Comparison of ENCODE assay signal across 22 cellular contexts in the genomic region with DNA sequence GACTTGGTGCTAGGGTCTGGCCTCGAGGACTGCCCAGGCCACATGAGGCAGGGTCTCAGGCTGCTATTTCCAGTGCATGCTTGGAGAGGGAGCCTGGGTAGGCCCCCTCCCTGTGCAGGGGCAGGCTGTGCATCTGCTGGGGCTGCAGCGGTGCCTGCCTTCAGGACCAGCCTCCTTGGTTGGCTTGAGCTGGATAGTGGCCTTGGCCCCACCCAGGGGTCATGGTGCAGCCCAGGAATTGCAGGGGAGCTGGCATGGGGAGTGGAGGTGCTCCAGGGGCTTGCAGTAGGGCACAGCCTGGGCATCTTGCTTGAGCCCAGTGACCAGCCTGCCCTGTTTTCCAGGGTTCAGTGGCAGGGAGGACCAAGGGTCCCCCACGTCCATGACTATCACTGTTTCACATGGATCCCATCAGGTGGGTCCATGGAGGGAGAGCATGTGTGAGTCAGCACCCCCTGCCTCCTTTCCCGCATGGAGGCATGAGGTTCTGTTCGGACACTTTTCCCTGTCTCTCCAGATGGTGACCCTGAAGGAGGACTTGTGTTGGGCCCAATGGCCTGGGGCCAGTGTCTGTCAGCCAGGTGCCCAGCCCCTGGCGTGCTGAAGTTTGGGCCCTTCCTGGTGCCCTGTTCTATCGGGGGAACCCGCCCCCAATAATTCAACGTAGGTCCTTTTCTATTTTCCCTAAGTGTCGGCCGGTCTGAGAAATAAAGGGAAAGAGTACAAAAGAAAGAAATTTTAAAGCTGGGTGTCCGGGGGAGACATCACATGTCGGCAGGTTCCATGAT.
DNase-seq lines count a peak whose midpoint lies in the region; ATAC-seq, FAIRE-seq and TF ChIP-seq lines count a peak whose summit lies in the region.
"Had no signal": no experiment of that assay in that cellular context is flagged by ENCODE, and none has a peak within 500 bp of the region (broad histone marks: within the 10 kb centered on the region; RNA-seq: fewer than 3 reads in every experiment).

No MANE protein-coding gene starts in this region.

- H3K56ac ChIP-seq in H9 (ENCODE audit: insufficient read length, low read depth, low read length) = no peak overlapping the region

- no peak overlapping the region for H4K91ac ChIP-seq in H9 (ENCODE audit: insufficient read length, low read depth, low read length)

- FAIRE-seq in pancreas (lab: Jason Lieb, UNC) = no peak
- FAIRE-seq: HTR-8/SVneo, TTC549 had no signal

- H3K23ac ChIP-seq in H9 (ENCODE audit: insufficient read length, low read depth, low read length) = no peak overlapping the region

- H3K9me3 ChIP-seq in H9 (ENCODE audit: control insufficient read depth, low read depth, low read length) = peaks cover 62% of the 10 kb centered on the region
- H3K9me3 ChIP-seq in pancreas = no peaks in the 10 kb centered on the region
- peaks cover 0 to 71% (median 45%) of the 10 kb centered on the region in 4 donors for H3K9me3 ChIP-seq in esophagus muscularis mucosa

- H3K79me1 ChIP-seq in H9 (ENCODE audit: insufficient read depth, low read depth, low read length, poor library complexity, severe bottlenecking) = no peaks in the 10 kb centered on the region

- H3K36me3 ChIP-seq in pancreas = no peaks in the 10 kb centered on the region
- no peaks in the 10 kb centered on the region for H3K36me3 ChIP-seq in esophagus muscularis mucosa
- H3K36me3 ChIP-seq: gastrocnemius medialis had no signal

- no peaks in the 10 kb centered on the region for H3K4me1 ChIP-seq in H9 (ENCODE audit: insufficient read depth, low read length)
- no peaks in the 10 kb centered on the region for H3K4me1 ChIP-seq in pancreas
- no peaks in the 10 kb centered on the region for H3K4me1 ChIP-seq in esophagus muscularis mucosa
- H3K4me1 ChIP-seq: gastrocnemius medialis had no signal

- no peak overlapping the region for H2BK12ac ChIP-seq in H9 (ENCODE audit: insufficient read length, low read depth, low read length)

- no peak overlapping the region for H3K9ac ChIP-seq in H9 (ENCODE audit: extremely low read depth, insufficient read length, low read length)

- no peaks in the 10 kb centered on the region for H3K79me2 ChIP-seq in H9 (ENCODE audit: insufficient read depth, low read length)

- H3K4me1 Mint-ChIP-seq in H9 = no peaks in the 10 kb centered on the region
- H3K4me1 Mint-ChIP-seq: activated CD4-positive, alpha-beta T cell treated with anti-CD3 and anti-CD28 coated beads, Interleukin-2, amount 10 ng/mL, durations not matched to agents 24 days and 14 days; stimulated activated naive CD8-positive, alpha-beta T cell treated with anti-CD3 and anti-CD28 coated beads, Interleukin-15, amount 100 ng/mL, for 72 hours had no signal

- no peak overlapping the region for H4K5ac ChIP-seq in H9 (ENCODE audit: insufficient read length, low read depth, low read length)

- H3K14ac ChIP-seq in H9 (ENCODE audit: insufficient read depth, low read length) = no peak overlapping the region

- H3K4me3 ChIP-seq in pancreas = no peak overlapping the region
- no peak overlapping the region for H3K4me3 ChIP-seq in esophagus muscularis mucosa
- H3K4me3 ChIP-seq: dorsolateral prefrontal cortex, gastrocnemius medialis had no signal

- H4K8ac ChIP-seq in H9 (replicated peaks; ENCODE audit: insufficient read length, low read depth, low read length) = no peak overlapping the region

- H3K27me3 ChIP-seq in H9 (ENCODE audit: insufficient read depth, low read length) (no peaks in the 10 kb centered on the region), pancreas (no peaks in the 10 kb centered on the region), esophagus muscularis mucosa (no peaks in the 10 kb centered on the region)
- H3K27me3 ChIP-seq: dorsolateral prefrontal cortex, gastrocnemius medialis had no signal

- no peak overlapping the region for H3K4me3 Mint-ChIP-seq in H9
- H3K4me3 Mint-ChIP-seq: activated CD4-positive, alpha-beta T cell treated with anti-CD3 and anti-CD28 coated beads, Interleukin-2, amount 10 ng/mL, durations not matched to agents 24 days and 14 days; stimulated activated naive CD8-positive, alpha-beta T cell treated with anti-CD3 and anti-CD28 coated beads, Interleukin-15, amount 100 ng/mL, for 72 hours had no signal

- no peak for ATAC-seq in left cardiac atrium
- no peak for ATAC-seq in pancreas
- no peak for ATAC-seq in HG02642 (IDR thresholded peaks at IDR 0.05; ENCODE audit: poor library complexity, unreplicated experiment)
- ATAC-seq: gastrocnemius medialis; stimulated activated naive CD8-positive, alpha-beta T cell treated with anti-CD3 and anti-CD28 coated beads, Interleukin-15, amount 100 ng/mL, for 72 hours had no signal

- H3T11ph ChIP-seq in H9 (ENCODE audit: low read length) = no peak overlapping the region

- H3K27ac Mint-ChIP-seq in H9 = no peak overlapping the region
- H3K27ac Mint-ChIP-seq: activated CD4-positive, alpha-beta T cell treated with anti-CD3 and anti-CD28 coated beads, Interleukin-2, amount 10 ng/mL, durations not matched to agents 24 days and 14 days; stimulated activated naive CD8-positive, alpha-beta T cell treated with anti-CD3 and anti-CD28 coated beads, Interleukin-15, amount 100 ng/mL, for 72 hours had no signal

- no peak overlapping the region for H2AK5ac ChIP-seq in H9 (ENCODE audit: insufficient read length, low read length)

- no peak overlapping the region for H3K4me2 ChIP-seq in H9 (ENCODE audit: insufficient read depth, insufficient read length, low read length)

- no peak overlapping the region for H2BK120ac ChIP-seq in H9 (ENCODE audit: low read depth, low read length, poor library complexity, severe bottlenecking)

- no peak overlapping the region for H2BK15ac ChIP-seq in H9 (ENCODE audit: low read depth, low read length)

- H3K27ac ChIP-seq in H9 (ENCODE audit: insufficient read length, low read depth, low read length) (no peak overlapping the region), pancreas (no peak overlapping the region), esophagus muscularis mucosa (replicated peaks in 1 of 4) (no peak overlapping the region)
- H3K27ac ChIP-seq: 22Rv1, dorsolateral prefrontal cortex, gastrocnemius medialis had no signal

- H2BK20ac ChIP-seq in H9 (ENCODE audit: low read depth, low read length, poor library complexity, severe bottlenecking) = no peak overlapping the region

- no peaks in the 10 kb centered on the region; the same call in 1 of the 2 replicates for H3K27me3 Mint-ChIP-seq in H9 (ENCODE audit: low read depth)
- H3K27me3 Mint-ChIP-seq: activated CD4-positive, alpha-beta T cell treated with anti-CD3 and anti-CD28 coated beads, Interleukin-2, amount 10 ng/mL, durations not matched to agents 24 days and 14 days; stimulated activated naive CD8-positive, alpha-beta T cell treated with anti-CD3 and anti-CD28 coated beads, Interleukin-15, amount 100 ng/mL, for 72 hours had no signal

- H2AFZ ChIP-seq in H9 (ENCODE audit: low read length) = no peak overlapping the region

- peaks cover 75 to 87% of the 10 kb centered on the region in 2 experiments for H3K9me3 Mint-ChIP-seq in H9

- intact Hi-C loops in left cardiac atrium (cut with DNase I) (no loop called here), pancreas (cut with DNase I) (no loop called here), esophagus muscularis mucosa (cut with DNase I) (no loop called here)

- no peak overlapping the region for H3K18ac ChIP-seq in H9 (ENCODE audit: insufficient read length, low read depth, low read length)

- peaks cover 12 to 19% (median 15%) of the 10 kb centered on the region in 3 experiments; a peak in 6 of 7 replicates for H3K36me3 Mint-ChIP-seq in H9 (ENCODE audit: insufficient read depth in 1 of 3, low read depth in 3 of 3)

- H3K4ac ChIP-seq in H9 (ENCODE audit: low read depth, low read length) = no peak overlapping the region

- no peaks in the 10 kb centered on the region for H3K23me2 ChIP-seq in H9 (ENCODE audit: insufficient read length, low read depth, low read length, poor library complexity, severe bottlenecking)

- no peak for TF ChIP-seq CTCF in H9 (conservative IDR thresholded peaks at IDR 0.05)
- no peak for TF ChIP-seq CTCF in pancreas (IDR thresholded peaks at IDR 0.05)
- TF ChIP-seq CTCF in esophagus muscularis mucosa (IDR thresholded peaks at IDR 0.05) = no peak

- no peak for TF ChIP-seq EP300 in esophagus muscularis mucosa (IDR thresholded peaks at IDR 0.05)

- WGBS in H9 (ENCODE audit: extremely low coverage, insufficient read length, low lambda C conversion rate) = no CpG with 5 or more reads among the region's 13 CpGs
- 76 to 77% methylated on average over 13 of the region's 13 CpGs for WGBS in pancreas, 2 donors
- 91% methylated on average over 11 of the region's 13 CpGs for WGBS in esophagus muscularis mucosa

- H4K20me1 ChIP-seq in H9 (ENCODE audit: control insufficient read depth, insufficient read depth, insufficient read length) = no peaks in the 10 kb centered on the region

- DNase-seq in activated CD4-positive, alpha-beta T cell treated with anti-CD3 and anti-CD28 coated beads for 1 hour = peak; percentile 6
- DNase-seq in activated CD4-positive, alpha-beta T cell treated with anti-CD3 and anti-CD28 coated beads for 4 hours = no peak
- DNase-seq in H9 (peak; percentile 7), left cardiac atrium (peak; percentile 3), pancreas (peak in 4 of 6 donors; percentile 1 to 50 (median 8)), C1 segment of cervical spinal cord (lab: John Stamatoyannopoulos, UW) (no peak), esophagus muscularis mucosa (ENCODE audit: extremely low spot score) (no peak)
- DNase-seq: AML-193, COR-L47, gastrocnemius medialis, Kasumi-1, NCI-H1092 treated with DMSO at 0.1 percent for 48 hours, NCI-H2081, NCI-H524 treated with DMSO at 0.1 percent for 48 hours, SW 1271 had no signal

- H2BK5ac ChIP-seq in H9 (ENCODE audit: insufficient read length, low read length) = no peak overlapping the region

- TF ChIP-seq POLR2A in esophagus muscularis mucosa (IDR thresholded peaks at IDR 0.05; ENCODE audit: low read depth) = no peak

Comparison
In these comparisons a context has a peak if more than half of its experiments do, and no peak if none do; other contexts are left out.
1. DNase-seq: peak in activated CD4-positive, alpha-beta T cell treated with anti-CD3 and anti-CD28 coated beads for 1 hour (single experiment), H9 (single experiment), left cardiac atrium (single experiment) and pancreas (4 of 6); none in activated CD4-positive, alpha-beta T cell treated with anti-CD3 and anti-CD28 coated beads for 4 hours (0 of 2), C1 segment of cervical spinal cord (0 of 14) and esophagus muscularis mucosa (single experiment).